21 cellular contexts compared by ENCODE assay signal in genomic region chr22:49996192-49996531, GRCh38. TPM values are rescaled to one million over a fixed set of nuclear protein-coding genes. Genes with fewer than 3 reads are reported as not detected.
DNase-seq lines count a peak whose midpoint lies in the region; ATAC-seq, FAIRE-seq and TF ChIP-seq lines count a peak whose summit lies in the region.
"Had no signal": no experiment of that assay in that cellular context is flagged by ENCODE, and none has a peak within 500 bp of the region (broad histone marks: within the 10 kb centered on the region; RNA-seq: fewer than 3 reads in every experiment).

No MANE protein-coding gene starts in this region.

- no peak for TF ChIP-seq EP300 in H1 (IDR thresholded peaks at IDR 0.05; ENCODE audit: borderline replicate concordance in 1 of 2, low read depth in 2 of 2, low read length in 2 of 2)

- H3K4me2 ChIP-seq in IMR-90 (ENCODE audit: low read depth, low read length) (no peak overlapping the region), H1 (ENCODE audit: insufficient read depth in 1 of 2, low read depth in 2 of 2, low read length in 2 of 2) (no peak overlapping the region)

- ATAC-seq in IMR-90 (ENCODE audit: low read depth) (no peak), mucosa of descending colon (peak; percentile 74), GM21528 (IDR thresholded peaks at IDR 0.05; ENCODE audit: low FRiP score, unreplicated experiment) (no peak)
- ATAC-seq: HCT116, K562 had no signal

- H3K9me3 ChIP-seq in IMR-90 (ENCODE audit: control insufficient read depth, insufficient read depth, low read length), result peaks cover 8% of the 10 kb centered on the region
- peaks cover 0 to 2% of the 10 kb centered on the region in 2 experiments; a peak in 1 of 4 replicates for H3K9me3 ChIP-seq in H1 (ENCODE audit: insufficient read depth in 2 of 2, low read depth in 1 of 2, low read length in 1 of 2)
- H3K9me3 ChIP-seq in mucosa of descending colon, result peaks cover 6% of the 10 kb centered on the region
- peaks cover 0 to 8% (median 6%) of the 10 kb centered on the region in 3 donors for H3K9me3 ChIP-seq in tibial artery

- H4K8ac ChIP-seq in IMR-90 (ENCODE audit: low read depth in 2 of 2, low read length in 2 of 2) (no peak overlapping the region), H1 (ENCODE audit: extremely low read depth, insufficient read depth, low read length) (peak overlapping the region; percentile 5; the same call in 1 of the 2 replicates)

- peaks cover 4% of the 10 kb centered on the region; the same call in 1 of the 2 replicates for H3K9me1 ChIP-seq in IMR-90 (ENCODE audit: insufficient read depth, low read length)

- H3K27me3 Mint-ChIP-seq in activated T-helper 2 cell treated with anti-CD3 and anti-CD28 coated beads, Interferon-gamma antibody, Interleukin-2, Interleukin-4, amounts not matched to agents 10 μg/mL and 5 μg/mL and 100 μg/mL, durations not matched to agents 14 hours and 24 hours and 36 hours (ENCODE audit: low read depth), result peaks cover 3% of the 10 kb centered on the region

- H3K23me2 ChIP-seq in H1 (ENCODE audit: low read depth, low read length), result peaks cover 13% of the 10 kb centered on the region

- H3K27ac Mint-ChIP-seq in activated T-helper 2 cell treated with anti-CD3 and anti-CD28 coated beads, Interferon-gamma antibody, Interleukin-2, Interleukin-4, amounts not matched to agents 10 μg/mL and 5 μg/mL and 100 μg/mL, durations not matched to agents 14 hours and 24 hours and 36 hours, result no peak overlapping the region
- H3K27ac Mint-ChIP-seq: CD4-positive, CD25-positive, alpha-beta regulatory T cell had no signal

- intact Hi-C loops in IMR-90 (cut with micrococcal nuclease), result no loop called here
- intact Hi-C loops in mucosa of descending colon (cut with DNase I, micrococcal nuclease), result no loop called here
- intact Hi-C loops in tibial artery (cut with DNase I; ENCODE audit: low total_unique reads), result no loop called here
- intact Hi-C loops in activated T-helper 2 cell treated with anti-CD3 and anti-CD28 coated beads, Interferon-gamma antibody, Interleukin-2, Interleukin-4, amounts not matched to agents 10 μg/mL and 5 μg/mL and 100 μg/mL, durations not matched to agents 14 hours and 24 hours and 36 hours (cut with micrococcal nuclease), result no loop called here

- H2BK12ac ChIP-seq in H1 (ENCODE audit: low read depth, low read length), result no peak overlapping the region

- no peak overlapping the region for H3K4me3 Mint-ChIP-seq in activated T-helper 2 cell treated with anti-CD3 and anti-CD28 coated beads, Interferon-gamma antibody, Interleukin-2, Interleukin-4, amounts not matched to agents 10 μg/mL and 5 μg/mL and 100 μg/mL, durations not matched to agents 14 hours and 24 hours and 36 hours (ENCODE audit: low read depth)
- H3K4me3 Mint-ChIP-seq: CD4-positive, CD25-positive, alpha-beta regulatory T cell had no signal

- H2AFZ ChIP-seq in IMR-90 (replicated peaks; ENCODE audit: low read length, poor library complexity) (no peak overlapping the region), H1 (ENCODE audit: low read length) (no peak overlapping the region)

- TF ChIP-seq CTCF in IMR-90 (conservative IDR thresholded peaks at IDR 0.05; ENCODE audit: low read depth, low read length) (no peak), H1 (IDR thresholded peaks at IDR 0.05; ENCODE audit: control extremely low read depth in 1 of 3, insufficient read depth in 1 of 3, low read depth in 1 of 3, low read length in 3 of 3) (no peak), mucosa of descending colon (IDR thresholded peaks at IDR 0.05) (no peak), tibial artery (IDR thresholded peaks at IDR 0.05) (no peak)

- peak overlapping the region; percentile 1 for H2AK9ac ChIP-seq in IMR-90 (replicated peaks; ENCODE audit: low read depth, low read length, poor library complexity)

- H2BK5ac ChIP-seq in IMR-90 (ENCODE audit: low read depth, low read length, poor library complexity, severe bottlenecking), result no peak overlapping the region
- no peak overlapping the region for H2BK5ac ChIP-seq in H1 (ENCODE audit: low read depth, low read length)

- H3K27ac ChIP-seq in IMR-90 (ENCODE audit: insufficient read depth, low read length) (no peak overlapping the region), H1 (ENCODE audit: low read depth, low read length) (no peak overlapping the region), tibial artery (no peak overlapping the region)
- H3K27ac ChIP-seq: HL-60, SJCRH30 had no signal

- H2BK20ac ChIP-seq in IMR-90 (ENCODE audit: low read depth, low read length), result no peak overlapping the region
- H2BK20ac ChIP-seq in H1 (ENCODE audit: low read length), result no peak overlapping the region

- no peak overlapping the region for H3K23ac ChIP-seq in IMR-90 (ENCODE audit: low read depth, low read length)
- H3K23ac ChIP-seq in H1 (ENCODE audit: insufficient read length), result no peak overlapping the region

- H3K79me1 ChIP-seq in IMR-90 (ENCODE audit: low read depth in 1 of 2, low read length in 2 of 2) (no peaks in the 10 kb centered on the region), H1 (ENCODE audit: low read depth, low read length) (no peaks in the 10 kb centered on the region)

- TF ChIP-seq RAD21 in IMR-90 (IDR thresholded peaks at IDR 0.05; ENCODE audit: low read length) (no peak), H1 (IDR thresholded peaks at IDR 0.05 in 1 of 2, conservative IDR thresholded peaks at IDR 0.05 in 1 of 2; ENCODE audit: low read depth in 2 of 2, low read length in 2 of 2) (no peak)

- H3K9ac ChIP-seq in IMR-90 (ENCODE audit: low read depth, low read length) (no peak overlapping the region), H1 (replicated peaks in 1 of 4; ENCODE audit: extremely low read depth in 1 of 4, low read depth in 3 of 4, low read length in 3 of 4) (no peak overlapping the region)

- H3K4me1 ChIP-seq in IMR-90 (ENCODE audit: control insufficient read depth, insufficient read depth, low read length) (peaks cover 2% of the 10 kb centered on the region; the same call in 1 of the 2 replicates), H1 (replicated peaks in 1 of 4; ENCODE audit: control insufficient read depth in 3 of 4, insufficient read depth in 4 of 4, low read length in 3 of 4) (peaks cover 0 to 16% (median 7%) of the 10 kb centered on the region in 4 experiments; a peak in 4 of 7 replicates), mucosa of descending colon (ENCODE audit: low read depth) (peaks cover 18% of the 10 kb centered on the region), tibial artery (peaks cover 0 to 12% (median 0%) of the 10 kb centered on the region in 4 donors)
- H3K4me1 ChIP-seq: SJCRH30 had no signal

- H4K91ac ChIP-seq in IMR-90 (ENCODE audit: insufficient read depth, low read depth, low read length) (no peak overlapping the region), H1 (replicated peaks; ENCODE audit: insufficient read length, low read length) (no peak overlapping the region)

- H2AK5ac ChIP-seq in IMR-90 (ENCODE audit: low read depth, low read length), result no peak overlapping the region
- H2AK5ac ChIP-seq in H1 (ENCODE audit: low read depth, low read length), result no peak overlapping the region

- no TSS peak for BruUV-seq in IMR-90 (replicated peaks; lab: Mats Ljungman, UMichigan)

- peaks cover 9% of the 10 kb centered on the region for H3K9me3 Mint-ChIP-seq in activated T-helper 2 cell treated with anti-CD3 and anti-CD28 coated beads, Interferon-gamma antibody, Interleukin-2, Interleukin-4, amounts not matched to agents 10 μg/mL and 5 μg/mL and 100 μg/mL, durations not matched to agents 14 hours and 24 hours and 36 hours

- no peaks in the 10 kb centered on the region for H3K36me3 Mint-ChIP-seq in activated T-helper 2 cell treated with anti-CD3 and anti-CD28 coated beads, Interferon-gamma antibody, Interleukin-2, Interleukin-4, amounts not matched to agents 10 μg/mL and 5 μg/mL and 100 μg/mL, durations not matched to agents 14 hours and 24 hours and 36 hours (ENCODE audit: low read depth)
- H3K36me3 Mint-ChIP-seq: CD4-positive, CD25-positive, alpha-beta regulatory T cell had no signal

- H3K56ac ChIP-seq in IMR-90 (ENCODE audit: extremely low read depth, insufficient read depth, low read length) (no peak overlapping the region), H1 (replicated peaks; ENCODE audit: insufficient read length, low read depth, low read length) (no peak overlapping the region)

- H2BK15ac ChIP-seq in IMR-90 (ENCODE audit: low read depth, low read length) (no peak overlapping the region), H1 (ENCODE audit: low read length) (no peak overlapping the region)

- no peak for FAIRE-seq in H1 (lab: Jason Lieb, UNC)
- FAIRE-seq: GM19239, K562 had no signal

- H3K36me3 ChIP-seq in IMR-90 (ENCODE audit: control insufficient read depth, insufficient read depth, low read length) (no peaks in the 10 kb centered on the region), H1 (ENCODE audit: control insufficient read depth in 2 of 4, insufficient read depth in 4 of 4, low read length in 3 of 4) (no peaks in the 10 kb centered on the region), mucosa of descending colon (ENCODE audit: low read depth) (no peaks in the 10 kb centered on the region), tibial artery (no peaks in the 10 kb centered on the region)
- H3K36me3 ChIP-seq: SJCRH30 had no signal

- H3K4ac ChIP-seq in IMR-90 (ENCODE audit: low read depth, low read length), result no peak overlapping the region
- H3K4ac ChIP-seq in H1 (replicated peaks; ENCODE audit: insufficient read length, low read depth, low read length), result no peak overlapping the region

- no peaks in the 10 kb centered on the region for H3K79me2 ChIP-seq in H1 (ENCODE audit: control insufficient read depth in 1 of 2, insufficient read depth in 2 of 2, low read length in 2 of 2)

- H2BK120ac ChIP-seq in IMR-90 (ENCODE audit: low read depth, low read length) (no peak overlapping the region), H1 (replicated peaks; ENCODE audit: low read depth, low read length) (no peak overlapping the region)

- H4K20me1 ChIP-seq in IMR-90 (ENCODE audit: insufficient read depth, low read length) (no peaks in the 10 kb centered on the region), H1 (replicated peaks in 1 of 2; ENCODE audit: control insufficient read depth in 1 of 2, insufficient read depth in 2 of 2, low read length in 2 of 2) (peaks cover 2 to 13% of the 10 kb centered on the region in 2 experiments)

- no peak for TF ChIP-seq POLR2A in IMR-90 (IDR thresholded peaks at IDR 0.05; ENCODE audit: low read depth, low read length)
- no peak for TF ChIP-seq POLR2A in H1 (IDR thresholded peaks at IDR 0.05; ENCODE audit: control extremely low read depth in 1 of 2, low read depth in 2 of 2, low read length in 2 of 2)

- WGBS in IMR-90 (ENCODE audit: extremely low coverage in 2 of 2, insufficient read length in 1 of 2), 2 experiments, result 100% methylated on average over 1 of the region's 4 CpGs; no CpG with 5 or more reads in 1 of the 2 experiments
- 100% methylated on average over 4 of the region's 4 CpGs; no CpG with 5 or more reads in 1 of the 2 experiments for WGBS in H1 (ENCODE audit: extremely low coverage in 1 of 2, insufficient coverage in 1 of 2, insufficient read length in 1 of 2, insufficient replicate concordance in 2 of 2, low coverage in 1 of 2, low lambda C conversion rate in 2 of 2, missing lambda C conversion rate in 1 of 2), 2 experiments

- CTCF ChIA-PET in IMR-90 (lab: Yijun Ruan, JAX) (interaction anchor here (1.0 kb wide), 1 partner anchor 34 kb away, joined by 4 read pairs; no protein-coding TSS in a partner anchor), H1 (lab: Charles Lee; ENCODE audit: partially characterized antibody) (interaction anchor here (1.2 to 5.2 kb wide), 3 partner anchors 14 to 39 kb away, joined by 3 to 83 read pairs (median 13); no protein-coding TSS in a partner anchor)

- POLR2A ChIA-PET in IMR-90 (lab: Charles Lee; ENCODE audit: unreplicated experiment), result no interaction called here
- POLR2A ChIA-PET in H1 (lab: Charles Lee; ENCODE audit: partially characterized antibody), result interaction anchor here (0.9 kb wide), 1 partner anchor 34 kb away, joined by 3 read pairs; no protein-coding TSS in a partner anchor

- H3K4me1 Mint-ChIP-seq in activated T-helper 2 cell treated with anti-CD3 and anti-CD28 coated beads, Interferon-gamma antibody, Interleukin-2, Interleukin-4, amounts not matched to agents 10 μg/mL and 5 μg/mL and 100 μg/mL, durations not matched to agents 14 hours and 24 hours and 36 hours (ENCODE audit: low read depth), result peaks cover 3% of the 10 kb centered on the region

- H3K27me3 ChIP-seq in IMR-90 (ENCODE audit: control insufficient read depth, insufficient read depth, low read length) (peaks cover 14% of the 10 kb centered on the region; the same call in 1 of the 2 replicates), H1 (replicated peaks in 1 of 4; ENCODE audit: control insufficient read depth in 3 of 4, extremely low read depth in 1 of 4, insufficient read depth in 3 of 4, low read length in 3 of 4) (peaks cover 10 to 21% (median 12%) of the 10 kb centered on the region in 4 experiments; a peak in 6 of 7 replicates), tibial artery (peaks cover 0 to 55% of the 10 kb centered on the region in 2 donors)
- H3K27me3 ChIP-seq: SJCRH30 had no signal

- H3K14ac ChIP-seq in IMR-90 (replicated peaks; ENCODE audit: low read depth, low read length) (no peak overlapping the region), H1 (ENCODE audit: insufficient read length) (no peak overlapping the region)

- H3K4me3 ChIP-seq in IMR-90 (ENCODE audit: insufficient read depth, low read depth, low read length), result no peak overlapping the region
- H3K4me3 ChIP-seq in H1 (ENCODE audit: extremely low read depth in 1 of 4, insufficient read depth in 2 of 4, low read depth in 3 of 4, low read length in 4 of 4), result no peak overlapping the region
- H3K4me3 ChIP-seq in mucosa of descending colon, result no peak overlapping the region
- no peak overlapping the region for H3K4me3 ChIP-seq in tibial artery
- H3K4me3 ChIP-seq: K562, SJCRH30 had no signal

- dilution Hi-C loops in IMR-90 (cut with HindIII; ENCODE audit: low sequenced_read_pairs, unreplicated experiment), result no loop called here

- DNase-seq in IMR-90, result no peak
- no peak for DNase-seq in H1 (ENCODE audit: low read depth in 1 of 2, low spot score in 2 of 2)
- peak; percentile 65 to 73 (median 69) for DNase-seq in mucosa of descending colon
- DNase-seq in tibial artery, result peak; percentile 16 to 51
- DNase-seq in activated T-helper 2 cell treated with anti-CD3 and anti-CD28 coated beads, Interferon-gamma antibody, Interleukin-2, Interleukin-4, amounts not matched to agents 10 μg/mL and 5 μg/mL and 100 μg/mL, durations not matched to agents 14 hours and 24 hours and 36 hours (ENCODE audit: low spot score), result no peak
- no peak for DNase-seq in effector CD8-positive, alpha-beta T cell (lab: John Stamatoyannopoulos, UW)
- DNase-seq: ACHN; CD4-positive, CD25-positive, alpha-beta regulatory T cell; DMS53; NCI-H1930; NCI-H2171; NCI-H446; NCI-H69; NK-92 treated with Interleukin-12 subunit alpha and Interleukin-12 subunit beta, amount 100 ng/mL, for 24 hours; RPMI8226; SJCRH30 had no signal

- no peak overlapping the region for H3K18ac ChIP-seq in IMR-90 (ENCODE audit: low read depth, low read length)
- no peak overlapping the region for H3K18ac ChIP-seq in H1 (ENCODE audit: extremely low read depth, low read length)

- H4K5ac ChIP-seq in IMR-90 (ENCODE audit: low read depth, low read length), result no peak overlapping the region
- H4K5ac ChIP-seq in H1 (ENCODE audit: insufficient read length, low read depth, low read length), result no peak overlapping the region

- in situ Hi-C loops in IMR-90 (cut with MboI; ENCODE audit: low sequenced_read_pairs), result no loop called here

RNA-seq across cellular contexts. Expression of gene IL17REL, which starts 16.4 kb away (rescaled TPM):
- total RNA-seq in IMR-90 (2012; rRNA removed), result not detected in 2 replicates
- polyA plus RNA-seq in IMR-90 (2012; rRNA removed), result not detected in 2 replicates
- 0.01 TPM in 1 of 2 replicates, not detected in the other for polyA plus RNA-seq in IMR-90 (2012; cell fraction: cytosol; rRNA removed)
- polyA plus RNA-seq in IMR-90 (2012; cell fraction: nucleus; rRNA removed; ENCODE audit: low replicate concordance), result 0.04 and 0.05 TPM in 2 replicates
- 0.08 and 0.20 TPM in 2 replicates for total RNA-seq in H1 (2021; fragmentation: NEBNext Ultra II Directional; extraction: Animal tissue kit (Norgen Biotek cat#: 25700))
- 0.15 and 0.17 TPM in 2 replicates for polyA plus RNA-seq in H1 (2011; rRNA removed)
- 0.18 TPM for polyA plus RNA-seq in H1 (2011; cell fraction: cytosol; rRNA removed)
- polyA plus RNA-seq in H1 (2011; cell fraction: nucleus; rRNA removed), result 0.63 TPM
- polyA plus RNA-seq in H1 (2012, experiment 1 of 2), result 0.10 to 0.20 TPM (median 0.13 TPM) in 4 replicates
- not detected for polyA plus RNA-seq in H1 (2012, experiment 2 of 2)
- polyA plus RNA-seq in H1 (2013, experiment 1 of 2), result 0.04 TPM
- polyA plus RNA-seq in H1 (2013, experiment 2 of 2), result 0.02 TPM
- polyA minus RNA-seq in H1 (2011; rRNA and poly(A)+ RNA removed), result 0.06 and 0.12 TPM in 2 replicates
- 0.29 TPM for polyA minus RNA-seq in H1 (2011; cell fraction: cytosol; rRNA and poly(A)+ RNA removed)
- polyA minus RNA-seq in H1 (2011; cell fraction: nucleus; rRNA and poly(A)+ RNA removed), result 0.90 TPM
- under 1 TPM in 2 of 3 donors, not detected in 1; 0.09 to 0.43 TPM for total RNA-seq in mucosa of descending colon
- total RNA-seq in activated T-helper 2 cell treated with anti-CD3 and anti-CD28 coated beads, Interferon-gamma antibody, Interleukin-2, Interleukin-4, amounts not matched to agents 10 μg/mL and 5 μg/mL and 100 μg/mL, durations not matched to agents 14 hours and 24 hours and 36 hours, result not detected in 2 replicates
- total RNA-seq: SJCRH30 had no signal

RNA-seq across cellular contexts. Expression of gene PIM3, which starts 35.6 kb away (rescaled TPM):
- 8.6 and 10.3 TPM in 2 replicates for total RNA-seq in IMR-90 (2012; rRNA removed)
- 24.7 and 28.6 TPM in 2 replicates for polyA plus RNA-seq in IMR-90 (2012; rRNA removed)
- polyA plus RNA-seq in IMR-90 (2012; cell fraction: cytosol; rRNA removed), result 31.4 and 45.1 TPM in 2 replicates
- 37.2 and 85.2 TPM in 2 replicates for polyA plus RNA-seq in IMR-90 (2012; cell fraction: nucleus; rRNA removed; ENCODE audit: low replicate concordance)
- total RNA-seq in H1 (2021; fragmentation: NEBNext Ultra II Directional; extraction: Animal tissue kit (Norgen Biotek cat#: 25700)), result 30.0 and 31.2 TPM in 2 replicates
- 22.6 and 40.2 TPM in 2 replicates for polyA plus RNA-seq in H1 (2011; rRNA removed)
- polyA plus RNA-seq in H1 (2011; cell fraction: cytosol; rRNA removed), result 20.5 TPM
- polyA plus RNA-seq in H1 (2011; cell fraction: nucleus; rRNA removed), result 43.4 TPM
- 16.0 to 28.8 TPM (median 24.5 TPM) in 4 replicates for polyA plus RNA-seq in H1 (2012, experiment 1 of 2)
- polyA plus RNA-seq in H1 (2012, experiment 2 of 2), result 23.8 TPM
- 20.9 TPM for polyA plus RNA-seq in H1 (2013, experiment 1 of 2)
- polyA plus RNA-seq in H1 (2013, experiment 2 of 2), result 21.1 TPM
- polyA minus RNA-seq in H1 (2011; rRNA and poly(A)+ RNA removed), result 3.8 and 3.9 TPM in 2 replicates
- 17.7 TPM for polyA minus RNA-seq in H1 (2011; cell fraction: cytosol; rRNA and poly(A)+ RNA removed)
- 20.5 TPM for polyA minus RNA-seq in H1 (2011; cell fraction: nucleus; rRNA and poly(A)+ RNA removed)
- 100 to 1,000 TPM in 1 of 3 donors, 10 to 100 TPM in 2; 56.4 to 106 (median 58.7) TPM for total RNA-seq in mucosa of descending colon
- 215 TPM in 2 replicates for total RNA-seq in activated T-helper 2 cell treated with anti-CD3 and anti-CD28 coated beads, Interferon-gamma antibody, Interleukin-2, Interleukin-4, amounts not matched to agents 10 μg/mL and 5 μg/mL and 100 μg/mL, durations not matched to agents 14 hours and 24 hours and 36 hours

Comparison
In these comparisons a context has a peak if more than half of its experiments do, and no peak if none do; other contexts are left out.
1. DNase-seq: peak in mucosa of descending colon (3 of 3) and tibial artery (2 of 2); none in IMR-90 (single experiment), H1 (0 of 2), activated T-helper 2 cell treated with anti-CD3 and anti-CD28 coated beads, Interferon-gamma antibody, Interleukin-2, Interleukin-4, amounts not matched to agents 10 μg/mL and 5 μg/mL and 100 μg/mL, durations not matched to agents 14 hours and 24 hours and 36 hours (single experiment) and effector CD8-positive, alpha-beta T cell (single experiment).